Comparison of ENCODE assay signal across 11 cellular contexts in genomic region chr17:43536236-43537088, GRCh38. TPM values are rescaled to one million over a fixed set of nuclear protein-coding genes. Genes with fewer than 3 reads are reported as not detected.
DNase-seq lines count a peak whose midpoint lies in the region; TF ChIP-seq lines count a peak whose summit lies in the region.
"Had no signal": no experiment of that assay in that cellular context is flagged by ENCODE, and none has a peak within 500 bp of the region (broad histone marks: within the 10 kb centered on the region; RNA-seq: fewer than 3 reads in every experiment).

No MANE protein-coding gene starts in this region.

- intact Hi-C loops in spleen (cut with DNase I; ENCODE audit: low total_unique reads), result no loop called here

- no peak for TF ChIP-seq POLR2A in spleen (IDR thresholded peaks at IDR 0.05)

- H3K4me1 ChIP-seq in spleen, result peaks cover 0 to 8% (median 3%) of the 10 kb centered on the region in 6 donors

- no peaks in the 10 kb centered on the region for H3K36me3 ChIP-seq in spleen

- no peaks in the 10 kb centered on the region for H3K9me3 Mint-ChIP-seq in activated T-cell treated with anti-CD3 and anti-CD28 coated beads, Interleukin-2, amount 50 U/mL, for 24 hours

- H3K4me1 Mint-ChIP-seq in activated T-cell treated with anti-CD3 and anti-CD28 coated beads, Interleukin-2, amount 50 U/mL, for 24 hours (ENCODE audit: low read depth), result peaks cover 8% of the 10 kb centered on the region

- H3K4me3 Mint-ChIP-seq in activated T-cell treated with anti-CD3 and anti-CD28 coated beads, Interleukin-2, amount 50 U/mL, for 24 hours, result no peak overlapping the region

- no peak overlapping the region for H3K27ac ChIP-seq in spleen
- H3K27ac ChIP-seq: HL-60 had no signal

- 80 to 83% (median 81%) methylated on average over 7 of the region's 7 CpGs for WGBS in spleen, 5 donors

- no peaks in the 10 kb centered on the region for H3K36me3 Mint-ChIP-seq in activated T-cell treated with anti-CD3 and anti-CD28 coated beads, Interleukin-2, amount 50 U/mL, for 24 hours (ENCODE audit: low read depth)

- H3K4me3 ChIP-seq in epithelial cell of esophagus (ENCODE audit: low read length) (no peak overlapping the region), spleen (no peak overlapping the region)

- H3K9me3 ChIP-seq in spleen, result no peaks in the 10 kb centered on the region

- DNase-seq in NCI-H2081 (lab: John Stamatoyannopoulos, UW) (peak; percentile 24 to 32), NCI-H2081 treated with DMSO at 0.1 percent for 48 hours (lab: John Stamatoyannopoulos, UW) (no peak), NCI-H526 treated with DMSO at 0.1 percent for 48 hours (lab: John Stamatoyannopoulos, UW) (peak; percentile 74), epithelial cell of esophagus (ENCODE audit: low read depth) (peak; percentile 71), spleen (peak; percentile 22), LoVo (ENCODE audit: low spot score) (no peak)
- DNase-seq in activated T-cell treated with anti-CD3 and anti-CD28 coated beads, Interleukin-2, amount 50 U/mL, for 24 hours, result no peak
- no peak for DNase-seq in central memory CD4-positive, alpha-beta T cell
- DNase-seq: activated CD4-positive, alpha-beta T cell treated with anti-CD3 and anti-CD28 coated beads for 48 hours; anterior cingulate cortex had no signal

- TF ChIP-seq CTCF in epithelial cell of esophagus (IDR thresholded peaks at IDR 0.05; ENCODE audit: insufficient read depth, low read depth, low read length, missing control alignments) (no peak), spleen (IDR thresholded peaks at IDR 0.05 in 8 of 11, conservative IDR thresholded peaks at IDR 0.05 in 3 of 11) (no peak)

- H3K27me3 ChIP-seq in spleen (replicated peaks in 1 of 7), result no peaks in the 10 kb centered on the region

- no peaks in the 10 kb centered on the region for H3K27me3 Mint-ChIP-seq in activated T-cell treated with anti-CD3 and anti-CD28 coated beads, Interleukin-2, amount 50 U/mL, for 24 hours

- H3K27ac Mint-ChIP-seq in activated T-cell treated with anti-CD3 and anti-CD28 coated beads, Interleukin-2, amount 50 U/mL, for 24 hours, result no peak overlapping the region

RNA-seq across cellular contexts. Expression of gene ETV4, which starts 9.7 kb away (rescaled TPM):
- under 1 TPM in 4 of 7 donors, not detected in 3; 0.17 to 0.97 (median 0.74) TPM for total RNA-seq in spleen
- under 1 TPM; 0.37 to 0.53 (median 0.51) TPM for polyA plus RNA-seq in spleen

RNA-seq across cellular contexts. Expression of gene DHX8, which starts 52.7 kb away (rescaled TPM):
- 10 to 100 TPM; 37.8 to 63.3 (median 55.4) TPM for total RNA-seq in spleen
- 10 to 100 TPM; 20.4 to 25.6 (median 22.8) TPM for polyA plus RNA-seq in spleen

Comparison
In these comparisons a context has a peak if more than half of its experiments do, and no peak if none do; other contexts are left out.
1. DNase-seq: peak in NCI-H2081 (2 of 2), NCI-H526 treated with DMSO at 0.1 percent for 48 hours (single experiment), epithelial cell of esophagus (single experiment) and spleen (single experiment); none in NCI-H2081 treated with DMSO at 0.1 percent for 48 hours (single experiment), activated T-cell treated with anti-CD3 and anti-CD28 coated beads, Interleukin-2, amount 50 U/mL, for 24 hours (single experiment), central memory CD4-positive, alpha-beta T cell (single experiment) and LoVo (single experiment).